In the genomic region with DNA sequence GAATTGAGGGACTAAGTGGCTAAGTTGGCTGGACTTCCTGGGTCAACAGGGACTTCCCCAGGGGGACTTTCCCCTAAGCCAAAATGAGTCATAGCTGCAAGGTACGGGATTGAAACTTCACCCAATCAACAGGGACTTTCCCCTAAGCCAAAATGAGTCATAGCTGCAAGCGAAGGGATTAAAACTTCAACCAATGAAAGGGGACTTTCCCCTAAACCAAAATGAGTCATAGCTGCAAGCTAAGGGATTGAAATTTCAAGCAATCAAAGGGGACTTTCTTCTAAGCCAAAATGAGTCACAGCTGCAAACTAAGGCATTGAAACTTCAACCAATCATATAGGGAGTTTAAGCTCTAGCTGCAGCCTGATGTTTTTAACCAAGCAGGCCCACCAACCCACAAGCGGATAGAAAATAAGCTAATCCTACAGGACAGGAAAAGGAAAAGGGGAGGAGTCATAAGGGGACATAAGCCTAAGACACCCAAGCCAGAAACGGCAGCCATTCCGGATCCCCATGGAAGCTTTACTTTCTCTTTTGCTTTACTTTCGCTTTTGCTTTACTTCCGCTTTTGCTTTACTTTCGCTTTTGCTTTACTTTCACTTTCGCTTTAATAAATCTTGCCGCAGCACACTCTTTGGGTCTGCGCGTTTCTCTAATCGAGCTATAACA, we compare ENCODE assay signal across 8 cellular contexts.
A peak's percentile ranks its signal among the peaks of the same experiment; 100 is the strongest.
DNase-seq lines count a peak whose midpoint lies in the region; ATAC-seq and TF ChIP-seq lines count a peak whose summit lies in the region.

No MANE protein-coding gene starts in this region.

- 73 to 82% (median 81%) methylated on average over 13 of the region's 13 CpGs for WGBS in psoas muscle, 3 donors

- H3K4me3 Mint-ChIP-seq in stimulated activated memory B cell treated with anti-CD40 and anti-IgM and Interleukin-4, amounts not matched to agents 10 μg/mL and 1 μg/mL and 100 μg/mL, for 72 hours, result peak overlapping the region; percentile 70

- H3K4me1 Mint-ChIP-seq in stimulated activated memory B cell treated with anti-CD40 and anti-IgM and Interleukin-4, amounts not matched to agents 10 μg/mL and 1 μg/mL and 100 μg/mL, for 72 hours, result peaks cover 14% of the 10 kb centered on the region

- no peak overlapping the region for H3K27ac ChIP-seq in psoas muscle

- peak; percentile 70 for ATAC-seq in GM18858 (IDR thresholded peaks at IDR 0.05; ENCODE audit: unreplicated experiment)
- peak; percentile 91 for ATAC-seq in HG02798 (IDR thresholded peaks at IDR 0.05; ENCODE audit: poor library complexity, unreplicated experiment)
- peak; percentile 92 for ATAC-seq in stimulated activated memory B cell treated with anti-CD40 and anti-IgM and Interleukin-4, amounts not matched to agents 10 μg/mL and 1 μg/mL and 100 μg/mL, for 72 hours
- no peak for ATAC-seq in psoas muscle

- H3K36me3 Mint-ChIP-seq in stimulated activated memory B cell treated with anti-CD40 and anti-IgM and Interleukin-4, amounts not matched to agents 10 μg/mL and 1 μg/mL and 100 μg/mL, for 72 hours, result no peaks in the 10 kb centered on the region

- TF ChIP-seq CTCF in psoas muscle (IDR thresholded peaks at IDR 0.05), result no peak

- DNase-seq in NCI-H2196 (lab: John Stamatoyannopoulos, UW; ENCODE audit: unreplicated experiment) (peak; percentile 76), activated T-cell treated with anti-CD3 and anti-CD28 coated beads for 1 hour (ENCODE audit: low read depth) (peak; percentile 5), kidney glomerular epithelial cell (lab: John Stamatoyannopoulos, UW) (peak; percentile 92), NCI-H128 (lab: John Stamatoyannopoulos, UW; ENCODE audit: unreplicated experiment) (no peak), psoas muscle (no peak)

- peak overlapping the region; percentile 86 for H3K27ac Mint-ChIP-seq in stimulated activated memory B cell treated with anti-CD40 and anti-IgM and Interleukin-4, amounts not matched to agents 10 μg/mL and 1 μg/mL and 100 μg/mL, for 72 hours

- no peaks in the 10 kb centered on the region for H3K9me3 ChIP-seq in psoas muscle

- no peaks in the 10 kb centered on the region for H3K9me3 Mint-ChIP-seq in stimulated activated memory B cell treated with anti-CD40 and anti-IgM and Interleukin-4, amounts not matched to agents 10 μg/mL and 1 μg/mL and 100 μg/mL, for 72 hours

- intact Hi-C loops in psoas muscle (cut with DNase I), result no loop called here

- no peaks in the 10 kb centered on the region for H3K27me3 Mint-ChIP-seq in stimulated activated memory B cell treated with anti-CD40 and anti-IgM and Interleukin-4, amounts not matched to agents 10 μg/mL and 1 μg/mL and 100 μg/mL, for 72 hours

- no peak overlapping the region for H3K4me3 ChIP-seq in psoas muscle

- H3K4me1 ChIP-seq in psoas muscle, result no peaks in the 10 kb centered on the region

- no peaks in the 10 kb centered on the region for H3K27me3 ChIP-seq in psoas muscle (ENCODE audit: insufficient read depth in 3 of 3, low read length in 2 of 3)

- H3K36me3 ChIP-seq in psoas muscle (ENCODE audit: insufficient read depth in 1 of 2, low read depth in 1 of 2), result no peaks in the 10 kb centered on the region

Comparison
In these comparisons a context has a peak if more than half of its experiments do, and no peak if none do; other contexts are left out.
1. ATAC-seq: peak in GM18858 (single experiment), HG02798 (single experiment) and stimulated activated memory B cell treated with anti-CD40 and anti-IgM and Interleukin-4, amounts not matched to agents 10 μg/mL and 1 μg/mL and 100 μg/mL, for 72 hours (single experiment); none in psoas muscle (0 of 4).
2. DNase-seq: peak in NCI-H2196 (single experiment), activated T-cell treated with anti-CD3 and anti-CD28 coated beads for 1 hour (single experiment) and kidney glomerular epithelial cell (single experiment); none in NCI-H128 (single experiment) and psoas muscle (0 of 2).